In the genomic region with DNA sequence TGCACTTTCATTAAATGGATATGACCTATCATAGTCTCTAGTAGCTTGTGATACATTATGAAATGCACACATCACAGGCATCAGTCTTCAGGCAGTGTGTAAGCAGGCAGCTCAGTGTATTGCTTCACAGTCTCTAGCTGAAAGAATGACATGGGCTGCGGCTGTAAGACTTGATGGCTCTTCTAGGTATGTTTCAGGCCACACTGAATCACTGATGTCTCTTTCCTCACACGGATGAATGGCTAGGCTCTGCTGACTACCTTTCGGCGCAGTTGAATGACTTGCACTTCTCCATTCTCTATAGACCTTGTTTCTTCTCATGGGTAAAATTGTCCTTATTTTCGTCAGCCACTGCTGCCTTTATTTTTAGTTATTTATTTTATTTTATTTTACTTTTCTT, we compare ENCODE assay signal across 1 cellular context.
TF ChIP-seq lines count a peak whose summit lies in the region.

No MANE protein-coding gene starts in this region.

TF ChIP-seq in HepG2, 621 proteins besides CTCF, POLR2A, EP300 and RAD21:
- TF ChIP-seq CEBPB (IDR thresholded peaks at IDR 0.05; ENCODE audit: borderline replicate concordance, low read depth, low read length) (peak; percentile 51; the same call in 1 of the 2 replicates), ZNF232 (CRISPR knock-in tag; IDR thresholded peaks at IDR 0.05; ENCODE audit: borderline replicate concordance) (no peak)
